ENCODE assay signal across 12 cellular contexts in the genomic region with DNA sequence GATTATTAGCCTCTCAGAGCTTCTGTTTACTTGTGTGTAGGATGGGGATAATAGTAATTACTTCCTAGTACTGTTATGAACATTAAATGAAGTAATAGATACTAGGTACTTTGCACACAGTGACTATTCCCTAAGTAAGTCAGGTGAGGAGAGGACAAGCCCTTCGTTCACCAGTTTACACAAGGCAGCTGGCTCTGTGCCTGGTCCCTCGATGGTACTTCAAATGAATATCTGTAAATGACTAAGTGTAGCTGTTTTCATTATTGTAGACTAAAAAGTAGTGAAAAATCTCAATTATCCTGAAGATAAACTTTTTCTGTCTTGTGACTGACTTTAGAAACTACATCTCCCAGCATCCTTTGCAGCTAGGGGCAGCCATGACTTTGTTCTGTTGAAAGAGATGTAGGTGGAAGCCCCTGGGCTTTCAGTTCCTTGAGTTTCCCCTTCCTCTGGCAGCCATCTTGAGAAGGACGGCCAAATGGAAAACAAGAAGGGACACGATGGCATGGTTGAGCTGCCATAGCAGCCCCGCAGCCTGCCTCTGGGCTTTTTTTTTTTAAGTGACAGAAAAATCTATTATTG. TPM values are rescaled to one million over a fixed set of nuclear protein-coding genes. Genes with fewer than 3 reads are reported as not detected.
DNase-seq lines count a peak whose midpoint lies in the region; ATAC-seq lines count a peak whose summit lies in the region.
"Had no signal": no experiment of that assay in that cellular context is flagged by ENCODE, and none has a peak within 500 bp of the region (broad histone marks: within the 10 kb centered on the region; RNA-seq: fewer than 3 reads in every experiment).

No MANE protein-coding gene starts in this region.

- H3K9ac ChIP-seq in BLaER1 treated with 17β-estradiol and CSF1 and Interleukin-3, amounts not matched to agents 10 nM and 100 nM, result no peak overlapping the region

- H3K9me3 ChIP-seq in BLaER1 treated with 17β-estradiol and CSF1 and Interleukin-3, amounts not matched to agents 10 nM and 100 nM (replicated peaks in 1 of 11), result peaks cover 0 to 14% (median 0%) of the 10 kb centered on the region in 11 experiments; a peak in 6 of 22 replicates
- H3K9me3 ChIP-seq: left lung, psoas muscle, thoracic aorta had no signal

- H4K20me1 ChIP-seq in BLaER1 treated with 17β-estradiol and CSF1 and Interleukin-3, amounts not matched to agents 10 nM and 100 nM, result no peaks in the 10 kb centered on the region

- DNase-seq in EH (ENCODE audit: low read depth) (peak; percentile 10), RKO (ENCODE audit: low spot score) (peak; percentile 16), epithelial cell of prostate (ENCODE audit: low read depth, low spot score) (no peak), left lobe of liver (ENCODE audit: low spot score) (no peak), NCI-H1048 (lab: John Stamatoyannopoulos, UW) (no peak)
- DNase-seq: left lung, psoas muscle had no signal

- ATAC-seq in HG02759 (IDR thresholded peaks at IDR 0.05; ENCODE audit: unreplicated experiment) (no peak), left lobe of liver (no peak), GM18868 (IDR thresholded peaks at IDR 0.05; ENCODE audit: unreplicated experiment) (no peak)
- ATAC-seq: left lung, psoas muscle had no signal

- no peak overlapping the region for H3K4me3 ChIP-seq in BLaER1 treated with 17β-estradiol and CSF1 and Interleukin-3, amounts not matched to agents 10 nM and 100 nM
- H3K4me3 ChIP-seq: left lung, psoas muscle, thoracic aorta had no signal

- no peaks in the 10 kb centered on the region for H3K36me3 ChIP-seq in BLaER1 treated with 17β-estradiol and CSF1 and Interleukin-3, amounts not matched to agents 10 nM and 100 nM
- H3K36me3 ChIP-seq: left lung, thoracic aorta had no signal

- peak overlapping the region in 10 of 11 experiments; percentile 58 to 89 (median 77); a peak in 18 of 22 replicates for H3K4me2 ChIP-seq in BLaER1 treated with 17β-estradiol and CSF1 and Interleukin-3, amounts not matched to agents 10 nM and 100 nM

- peaks cover 20 to 36% (median 29%) of the 10 kb centered on the region in 10 experiments for H3K4me1 ChIP-seq in BLaER1 treated with 17β-estradiol and CSF1 and Interleukin-3, amounts not matched to agents 10 nM and 100 nM

- no peaks in the 10 kb centered on the region for H3K27me3 ChIP-seq in BLaER1 treated with 17β-estradiol and CSF1 and Interleukin-3, amounts not matched to agents 10 nM and 100 nM

- peak overlapping the region in 8 of 11 experiments; percentile 9 to 59 (median 44); a peak in 12 of 22 replicates for H3K27ac ChIP-seq in BLaER1 treated with 17β-estradiol and CSF1 and Interleukin-3, amounts not matched to agents 10 nM and 100 nM
- H3K27ac ChIP-seq in epithelial cell of prostate, result peak overlapping the region; percentile 52
- H3K27ac ChIP-seq: psoas muscle, thoracic aorta had no signal

RNA-seq across cellular contexts. Expression of gene WNT7A, which starts 11.7 kb away (rescaled TPM):
- total RNA-seq in left lobe of liver, result not detected
- total RNA-seq: cardiac septum, psoas muscle, thoracic aorta had no signal

Comparison
In these comparisons a context has a peak if more than half of its experiments do, and no peak if none do; other contexts are left out.
1. DNase-seq: peak in EH (single experiment) and RKO (single experiment); none in epithelial cell of prostate (single experiment), left lobe of liver (single experiment) and NCI-H1048 (single experiment).